Comparison of ENCODE assay signal across 7 cellular contexts in the genomic region with DNA sequence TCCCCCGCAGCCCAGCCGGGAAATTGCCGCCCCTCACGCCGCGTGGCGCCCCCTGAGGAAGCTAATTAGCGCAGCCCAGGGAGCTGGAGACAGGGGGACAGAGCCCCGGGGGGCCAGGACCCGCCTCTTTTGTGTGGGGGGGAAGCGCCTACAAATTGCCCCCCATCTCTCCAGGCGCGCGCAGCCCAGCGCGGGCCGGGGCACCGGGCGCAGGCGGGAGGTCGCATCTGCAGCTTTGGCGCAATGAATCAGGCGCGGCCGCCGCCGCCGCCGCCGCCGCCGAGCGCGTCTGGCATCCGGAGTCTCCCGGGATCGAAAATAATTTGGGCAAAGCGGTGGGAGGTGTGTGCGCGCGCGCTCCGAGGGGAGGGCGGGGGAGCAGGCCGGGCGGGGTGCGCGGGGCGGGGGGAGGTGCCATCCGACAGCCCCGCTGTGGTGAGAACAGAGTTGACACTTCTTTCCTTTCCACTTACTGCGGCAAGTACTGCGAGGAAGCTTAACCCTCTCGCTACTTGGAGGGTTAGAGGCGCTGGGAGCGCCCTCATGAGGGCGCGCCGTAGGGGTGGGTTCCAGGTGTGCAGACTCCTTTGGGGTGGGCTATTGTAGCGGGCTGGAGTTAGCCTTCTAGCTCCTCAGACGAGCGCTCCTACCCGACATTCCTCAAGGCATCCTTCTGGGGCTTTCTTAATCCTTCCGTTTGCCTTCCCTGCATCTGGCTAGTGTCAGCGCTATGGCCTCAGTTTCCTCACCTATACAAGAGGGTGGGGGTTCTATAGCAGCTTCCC.
A peak's percentile ranks its signal among the peaks of the same experiment; 100 is the strongest.
DNase-seq lines count a peak whose midpoint lies in the region; ATAC-seq and TF ChIP-seq lines count a peak whose summit lies in the region.

No MANE protein-coding gene starts in this region.

- TF ChIP-seq CTCF in GM13977 (IDR thresholded peaks at IDR 0.05; ENCODE audit: extremely low read depth, insufficient read depth, missing control alignments) = peak; percentile 59

- DNase-seq in GM13977 (ENCODE audit: low spot score) (peak; percentile 75), M059J (ENCODE audit: low read depth) (peak; percentile 76), T-helper 9 cell (peak; percentile 54), T47D (ENCODE audit: low read depth in 1 of 2, low spot score in 1 of 2) (peak; percentile 30 to 59), inferior parietal cortex (ENCODE audit: extremely low spot score) (peak; percentile 49)
- peak; percentile 72 for DNase-seq in stimulated activated CD4-positive, alpha-beta T cell treated with anti-CD3 and anti-CD28 coated beads, Interleukin-15, amount 100 ng/mL, for 24 hours

- ATAC-seq in GM19035 (IDR thresholded peaks at IDR 0.05; ENCODE audit: unreplicated experiment) = no peak

- in situ Hi-C loops in GM13977 (cut with MboI; ENCODE audit: low pct_unique_long_range_greater_than_20kb, low sequenced_read_pairs, unreplicated experiment) (no loop called here), T47D (cut with HindIII; ENCODE audit: low pct_unique_long_range_greater_than_20kb, low sequenced_read_pairs) (no loop called here)
